Comparison of ENCODE assay signal across 8 cellular contexts in genomic region chr3:94500146-94500545, GRCh38.
"Had no signal": no experiment of that assay in that cellular context is flagged by ENCODE, and none has a peak within 500 bp of the region (broad histone marks: within the 10 kb centered on the region; RNA-seq: fewer than 3 reads in every experiment).

No MANE protein-coding gene starts in this region.

- H3K36me3 ChIP-seq: HAP-1 had no signal

- H3K4me3 ChIP-seq: GM23248, HAP-1, K562 had no signal

- H3K9me3 ChIP-seq: HAP-1 had no signal

- ATAC-seq: HCT116, K562 had no signal

- H3K27ac ChIP-seq: GM23248 had no signal

- H3K4me1 ChIP-seq: HAP-1 had no signal

- DNase-seq: GM23248, GOT3, H7, HFFc6, IMR-90 had no signal
